Comparison of ENCODE assay signal across 1 cellular context in genomic region chr1:213737398-213738040, GRCh38.
TF ChIP-seq lines count a peak whose summit lies in the region.

No MANE protein-coding gene starts in this region.

TF ChIP-seq in HepG2, 621 proteins besides CTCF, POLR2A, EP300 and RAD21 (continued from another document and continues in another):
- TF ChIP-seq ZNF350 (CRISPR knock-in tag; IDR thresholded peaks at IDR 0.05; ENCODE audit: borderline replicate concordance, low read depth) (no peak), KDM6A (CRISPR knock-in tag; IDR thresholded peaks at IDR 0.05; ENCODE audit: low read depth) (peak; percentile 51; the same call in 1 of the 2 replicates), CREB3 (CRISPR knock-in tag; IDR thresholded peaks at IDR 0.05) (no peak), ZNF713 (CRISPR knock-in tag; IDR thresholded peaks at IDR 0.05) (no peak), SUZ12 (IDR thresholded peaks at IDR 0.05; ENCODE audit: low read depth, low read length) (no peak), NR2C2 (CRISPR knock-in tag; IDR thresholded peaks at IDR 0.05; ENCODE audit: borderline replicate concordance) (peak; percentile 62), NRL (CRISPR knock-in tag; IDR thresholded peaks at IDR 0.05; ENCODE audit: borderline replicate concordance) (no peak), ZNF382 (CRISPR knock-in tag; IDR thresholded peaks at IDR 0.05; ENCODE audit: borderline replicate concordance) (no peak), CEBPZ (IDR thresholded peaks at IDR 0.05; ENCODE audit: low read length) (no peak), ZNF639 (CRISPR knock-in tag; conservative IDR thresholded peaks at IDR 0.05) (0 out of 2 replicates have a peak, but pooled peaks have one; percentile 15), ZNF660 (CRISPR knock-in tag; IDR thresholded peaks at IDR 0.05; ENCODE audit: borderline replicate concordance, low read depth) (no peak), ZNF329 (CRISPR knock-in tag; IDR thresholded peaks at IDR 0.05; ENCODE audit: low read depth) (no peak), ZBTB43 (CRISPR knock-in tag; conservative IDR thresholded peaks at IDR 0.05) (no peak; the same call in 1 of the 2 replicates), PTBP1 (IDR thresholded peaks at IDR 0.05; ENCODE audit: low read depth, low read length, poor library complexity, severe bottlenecking) (no peak), BHLHE40 (IDR thresholded peaks at IDR 0.05; ENCODE audit: low read length) (no peak), EED (CRISPR knock-in tag; IDR thresholded peaks at IDR 0.05) (no peak; the same call in 1 of the 2 replicates), ZNF256 (CRISPR knock-in tag; conservative IDR thresholded peaks at IDR 0.05) (no peak; the same call in 1 of the 2 replicates), ZNF549 (CRISPR knock-in tag; IDR thresholded peaks at IDR 0.05) (no peak), ZNF496 (CRISPR knock-in tag; IDR thresholded peaks at IDR 0.05; ENCODE audit: insufficient replicate concordance) (no peak), DDIT3 (CRISPR knock-in tag; IDR thresholded peaks at IDR 0.05) (no peak), ZNF142 (CRISPR knock-in tag; IDR thresholded peaks at IDR 0.05) (peak; percentile 66; the same call in 1 of the 2 replicates), MYC (CRISPR knock-in tag; IDR thresholded peaks at IDR 0.05; ENCODE audit: borderline replicate concordance) (no peak), NR1H2 (CRISPR knock-in tag; IDR thresholded peaks at IDR 0.05; ENCODE audit: borderline replicate concordance, low read depth) (no peak), TMF1 (CRISPR knock-in tag; IDR thresholded peaks at IDR 0.05; ENCODE audit: low read depth) (no peak), NBN (conservative IDR thresholded peaks at IDR 0.05) (no peak), SKIL (CRISPR knock-in tag; IDR thresholded peaks at IDR 0.05; ENCODE audit: borderline replicate concordance) (peak; percentile 65; the same call in 1 of the 2 replicates), RBM39 (IDR thresholded peaks at IDR 0.05; ENCODE audit: low read depth, low read length, poor library complexity, severe bottlenecking) (no peak), ZNF232 (CRISPR knock-in tag; IDR thresholded peaks at IDR 0.05; ENCODE audit: borderline replicate concordance) (peak; percentile 41; the same call in 1 of the 2 replicates), LBX2 (CRISPR knock-in tag; IDR thresholded peaks at IDR 0.05; ENCODE audit: borderline replicate concordance) (no peak), HNF4A (CRISPR knock-in tag; IDR thresholded peaks at IDR 0.05) (peak; percentile 96), GATAD1 (CRISPR knock-in tag; IDR thresholded peaks at IDR 0.05) (no peak), ATF5 (CRISPR knock-in tag; IDR thresholded peaks at IDR 0.05; ENCODE audit: low read depth) (peak; percentile 65; the same call in 1 of the 2 replicates), MAZ (IDR thresholded peaks at IDR 0.05; ENCODE audit: borderline replicate concordance, low read depth, low read length) (no peak), MAZ (CRISPR knock-in tag; IDR thresholded peaks at IDR 0.05; ENCODE audit: low read depth) (no peak), REL (CRISPR knock-in tag; conservative IDR thresholded peaks at IDR 0.05) (no peak), ZNF362 (CRISPR knock-in tag; IDR thresholded peaks at IDR 0.05; ENCODE audit: borderline replicate concordance) (peak; percentile 43; the same call in 1 of the 2 replicates), ZNF17 (CRISPR knock-in tag; IDR thresholded peaks at IDR 0.05) (no peak), TIGD3 (CRISPR knock-in tag; IDR thresholded peaks at IDR 0.05; ENCODE audit: borderline replicate concordance) (no peak), BCL3 (CRISPR knock-in tag; IDR thresholded peaks at IDR 0.05) (no peak; the same call in 1 of the 2 replicates)
